Comparison of ENCODE assay signal across 10 cellular contexts in genomic region chr1:28893403-28894102, GRCh38. TPM values are rescaled to one million over a fixed set of nuclear protein-coding genes. Genes with fewer than 3 reads are reported as not detected.
DNase-seq lines count a peak whose midpoint lies in the region; ATAC-seq and TF ChIP-seq lines count a peak whose summit lies in the region.
"Had no signal": no experiment of that assay in that cellular context is flagged by ENCODE, and none has a peak within 500 bp of the region (broad histone marks: within the 10 kb centered on the region; RNA-seq: fewer than 3 reads in every experiment).

No MANE protein-coding gene starts in this region.

- no peak overlapping the region for H3K4me2 ChIP-seq in OCI-LY1 (ENCODE audit: low read length)

- no peak overlapping the region for H3K9ac ChIP-seq in OCI-LY1 (ENCODE audit: low read length)

- no peak overlapping the region for H3K4me3 Mint-ChIP-seq in activated T-cell treated with anti-CD3 and anti-CD28 coated beads, Interleukin-2, amount 50 U/mL, for 4 hours

- intact Hi-C loops in head of caudate nucleus (cut with DNase I) = no loop called here

- no peak overlapping the region for H2AFZ ChIP-seq in OCI-LY1 (ENCODE audit: low read length)

- H3K4me1 ChIP-seq in OCI-LY1 (ENCODE audit: insufficient read depth, low read length, severe bottlenecking) = peaks cover 24% of the 10 kb centered on the region

- H3K9me2 ChIP-seq in OCI-LY1 (ENCODE audit: low read depth, low read length) = no peaks in the 10 kb centered on the region

- no peak overlapping the region for H3K27ac ChIP-seq in OCI-LY1 (ENCODE audit: low read depth, low read length, poor library complexity, severe bottlenecking)

- H3K36me3 Mint-ChIP-seq in activated T-cell treated with anti-CD3 and anti-CD28 coated beads, Interleukin-2, amount 50 U/mL, for 4 hours (ENCODE audit: insufficient read depth) = peaks cover 6% of the 10 kb centered on the region

- H4K20me1 ChIP-seq in OCI-LY1 (ENCODE audit: insufficient read depth, low read length) = no peaks in the 10 kb centered on the region

- H3K27me3 Mint-ChIP-seq in activated T-cell treated with anti-CD3 and anti-CD28 coated beads, Interleukin-2, amount 50 U/mL, for 4 hours (ENCODE audit: low read depth) = no peaks in the 10 kb centered on the region

- peak; percentile 18 for DNase-seq in activated T-cell treated with anti-CD3 and anti-CD28 coated beads, Interleukin-2, amount 50 U/mL, for 4 hours
- DNase-seq in activated T-cell treated with anti-CD3 and anti-CD28 coated beads for 4 hours (no peak), ecto neural progenitor cell (ENCODE audit: low spot score) (peak; percentile 70), medulla oblongata (ENCODE audit: extremely low spot score) (no peak), T1000 (lab: John Stamatoyannopoulos, UW) (no peak), head of caudate nucleus (no peak)
- DNase-seq in stimulated activated naive CD8-positive, alpha-beta T cell treated with anti-CD3 and anti-CD28 coated beads, Interleukin-15, Interleukin-2, amounts not matched to agents 100 U/mL and 50 U/mL, for 24 hours = no peak
- DNase-seq: caudate nucleus, DMS153 had no signal

- no peaks in the 10 kb centered on the region for H3K9me3 Mint-ChIP-seq in activated T-cell treated with anti-CD3 and anti-CD28 coated beads, Interleukin-2, amount 50 U/mL, for 4 hours

- peaks cover 38% of the 10 kb centered on the region for H3K4me1 Mint-ChIP-seq in activated T-cell treated with anti-CD3 and anti-CD28 coated beads, Interleukin-2, amount 50 U/mL, for 4 hours (ENCODE audit: low read depth)

- H3K36me3 ChIP-seq in OCI-LY1 (ENCODE audit: insufficient read depth, low read length) = peaks cover 23% of the 10 kb centered on the region; the same call in 1 of the 2 replicates

- TF ChIP-seq CTCF in OCI-LY1 (IDR thresholded peaks at IDR 0.05; ENCODE audit: low read length) = peak; percentile 65

- H3K4me3 ChIP-seq in OCI-LY1 (ENCODE audit: low read depth, low read length, poor library complexity, severe bottlenecking) = no peak overlapping the region

- H3K27me3 ChIP-seq in OCI-LY1 (ENCODE audit: insufficient read depth, low read length) = no peaks in the 10 kb centered on the region

- peak; percentile 33 to 34 for ATAC-seq in activated T-cell treated with anti-CD3 and anti-CD28 coated beads, Interleukin-2, amount 50 U/mL, for 4 hours
- ATAC-seq in stimulated activated naive CD8-positive, alpha-beta T cell treated with anti-CD3 and anti-CD28 coated beads, Interleukin-15, Interleukin-2, amounts not matched to agents 100 U/mL and 50 U/mL, for 24 hours = peak; percentile 24

- no peaks in the 10 kb centered on the region for H3K9me3 ChIP-seq in OCI-LY1 (ENCODE audit: low read length)

- H3K79me2 ChIP-seq in OCI-LY1 (ENCODE audit: insufficient read depth, low read length) = no peaks in the 10 kb centered on the region

- H3F3A ChIP-seq in OCI-LY1 (ENCODE audit: insufficient read depth, low read length) = no peaks in the 10 kb centered on the region

RNA-seq across cellular contexts. Expression of gene EPB41, which starts 20.8 kb away (rescaled TPM):
- 10 to 100 TPM; 64.3 to 66.3 (median 65.8) TPM for total RNA-seq in activated T-cell treated with anti-CD3 and anti-CD28 coated beads, Interleukin-2, amount 50 U/mL, for 4 hours

Comparison
In these comparisons a context has a peak if more than half of its experiments do, and no peak if none do; other contexts are left out.
1. DNase-seq: peak in activated T-cell treated with anti-CD3 and anti-CD28 coated beads, Interleukin-2, amount 50 U/mL, for 4 hours (single experiment) and ecto neural progenitor cell (single experiment); none in activated T-cell treated with anti-CD3 and anti-CD28 coated beads for 4 hours (single experiment), stimulated activated naive CD8-positive, alpha-beta T cell treated with anti-CD3 and anti-CD28 coated beads, Interleukin-15, Interleukin-2, amounts not matched to agents 100 U/mL and 50 U/mL, for 24 hours (single experiment), medulla oblongata (single experiment), T1000 (single experiment) and head of caudate nucleus (0 of 42).